13 cellular contexts compared by ENCODE assay signal in genomic region chr15:101407439-101407838, GRCh38.
DNase-seq lines count a peak whose midpoint lies in the region; ATAC-seq and TF ChIP-seq lines count a peak whose summit lies in the region.
"Had no signal": no experiment of that assay in that cellular context is flagged by ENCODE, and none has a peak within 500 bp of the region (broad histone marks: within the 10 kb centered on the region; RNA-seq: fewer than 3 reads in every experiment).

No MANE protein-coding gene starts in this region.

- TF ChIP-seq CTCF in sigmoid colon (IDR thresholded peaks at IDR 0.05), result no peak

- CTCF ChIA-PET in activated CD4-positive, alpha-beta T cell treated with anti-CD3 and anti-CD28 coated beads for 36 hours (lab: Charles Lee), result no interaction called here
- CTCF ChIA-PET in activated CD4-positive, alpha-beta T cell treated with anti-CD3 and anti-CD28 coated beads, Interleukin-2, amount 10 ng/mL, durations not matched to agents 7 days and 5 days (lab: Charles Lee), result interaction anchor here (1.2 kb wide), 1 partner anchor 12 kb away, joined by 3 read pairs; no protein-coding TSS in a partner anchor

- no peak overlapping the region for H3K27ac ChIP-seq in sigmoid colon
- H3K27ac ChIP-seq: 22Rv1, hepatocyte, thyroid gland had no signal

- no peak for TF ChIP-seq POLR2A in sigmoid colon (IDR thresholded peaks at IDR 0.05)

- intact Hi-C loops in activated CD4-positive, alpha-beta T cell treated with anti-CD3 and anti-CD28 coated beads for 36 hours (cut with DNase I, micrococcal nuclease), result no loop called here
- intact Hi-C loops in sigmoid colon (cut with DNase I), result no loop called here

- POLR2A ChIA-PET in activated CD4-positive, alpha-beta T cell treated with anti-CD3 and anti-CD28 coated beads for 36 hours (lab: Charles Lee), result no interaction called here
- POLR2A ChIA-PET in activated CD4-positive, alpha-beta T cell treated with anti-CD3 and anti-CD28 coated beads, Interleukin-2, amount 10 ng/mL, durations not matched to agents 7 days and 5 days (lab: Charles Lee), result no interaction called here

- H3K9me3 Mint-ChIP-seq in activated CD4-positive, alpha-beta T cell treated with anti-CD3 and anti-CD28 coated beads for 36 hours (ENCODE audit: low read depth), result no peaks in the 10 kb centered on the region
- H3K9me3 Mint-ChIP-seq in activated CD4-positive, alpha-beta T cell treated with anti-CD3 and anti-CD28 coated beads, Interleukin-2, amount 10 ng/mL, durations not matched to agents 7 days and 5 days, result no peaks in the 10 kb centered on the region
- no peaks in the 10 kb centered on the region for H3K9me3 Mint-ChIP-seq in stimulated activated naive B cell treated with anti-CD40 and anti-IgM and Interleukin-4, amounts not matched to agents 10 μg/mL and 1 μg/mL and 100 μg/mL, for 72 hours

- no peak overlapping the region for H3K27ac Mint-ChIP-seq in activated CD4-positive, alpha-beta T cell treated with anti-CD3 and anti-CD28 coated beads for 36 hours
- H3K27ac Mint-ChIP-seq in activated CD4-positive, alpha-beta T cell treated with anti-CD3 and anti-CD28 coated beads, Interleukin-2, amount 10 ng/mL, durations not matched to agents 7 days and 5 days, result no peak overlapping the region
- H3K27ac Mint-ChIP-seq in stimulated activated naive B cell treated with anti-CD40 and anti-IgM and Interleukin-4, amounts not matched to agents 10 μg/mL and 1 μg/mL and 100 μg/mL, for 72 hours, result peak overlapping the region; percentile 72

- WGBS in sigmoid colon, 2 donors, result 63 to 91% methylated on average over 5 of the region's 5 CpGs

- peaks cover 8% of the 10 kb centered on the region for H3K27me3 Mint-ChIP-seq in activated CD4-positive, alpha-beta T cell treated with anti-CD3 and anti-CD28 coated beads for 36 hours
- H3K27me3 Mint-ChIP-seq in activated CD4-positive, alpha-beta T cell treated with anti-CD3 and anti-CD28 coated beads, Interleukin-2, amount 10 ng/mL, durations not matched to agents 7 days and 5 days, result no peaks in the 10 kb centered on the region
- H3K27me3 Mint-ChIP-seq in stimulated activated naive B cell treated with anti-CD40 and anti-IgM and Interleukin-4, amounts not matched to agents 10 μg/mL and 1 μg/mL and 100 μg/mL, for 72 hours, result peaks cover 0 to 19% of the 10 kb centered on the region in 2 donors

- no peaks in the 10 kb centered on the region for H3K4me1 ChIP-seq in sigmoid colon
- H3K4me1 ChIP-seq: thyroid gland had no signal

- no peak overlapping the region for H3K4me3 ChIP-seq in sigmoid colon
- H3K4me3 ChIP-seq: hepatocyte, thyroid gland had no signal

- H3K27me3 ChIP-seq in sigmoid colon, result no peaks in the 10 kb centered on the region
- H3K27me3 ChIP-seq: hepatocyte, thyroid gland had no signal

- no peak for TF ChIP-seq EP300 in sigmoid colon (IDR thresholded peaks at IDR 0.05)

- H3K36me3 ChIP-seq in sigmoid colon, result no peaks in the 10 kb centered on the region
- H3K36me3 ChIP-seq: thyroid gland had no signal

- ATAC-seq in activated CD4-positive, alpha-beta T cell treated with anti-CD3 and anti-CD28 coated beads for 36 hours, result peak; percentile 64
- peak; percentile 98 for ATAC-seq in GM21619 (IDR thresholded peaks at IDR 0.05; ENCODE audit: unreplicated experiment)
- peak; percentile 98 for ATAC-seq in HG03196 (IDR thresholded peaks at IDR 0.05; ENCODE audit: unreplicated experiment)
- peak; percentile 100 for ATAC-seq in stimulated activated naive B cell treated with anti-CD40 and anti-IgM and Interleukin-4, amounts not matched to agents 10 μg/mL and 1 μg/mL and 100 μg/mL, for 72 hours (replicated peaks)

- H3K4me1 Mint-ChIP-seq in activated CD4-positive, alpha-beta T cell treated with anti-CD3 and anti-CD28 coated beads for 36 hours, result peaks cover 2% of the 10 kb centered on the region
- no peaks in the 10 kb centered on the region for H3K4me1 Mint-ChIP-seq in activated CD4-positive, alpha-beta T cell treated with anti-CD3 and anti-CD28 coated beads, Interleukin-2, amount 10 ng/mL, durations not matched to agents 7 days and 5 days
- H3K4me1 Mint-ChIP-seq in stimulated activated naive B cell treated with anti-CD40 and anti-IgM and Interleukin-4, amounts not matched to agents 10 μg/mL and 1 μg/mL and 100 μg/mL, for 72 hours, result peaks cover 28 to 72% of the 10 kb centered on the region in 2 donors

- no peak overlapping the region for H3K4me3 Mint-ChIP-seq in activated CD4-positive, alpha-beta T cell treated with anti-CD3 and anti-CD28 coated beads for 36 hours
- no peak overlapping the region for H3K4me3 Mint-ChIP-seq in activated CD4-positive, alpha-beta T cell treated with anti-CD3 and anti-CD28 coated beads, Interleukin-2, amount 10 ng/mL, durations not matched to agents 7 days and 5 days
- peak overlapping the region; percentile 7 to 17 for H3K4me3 Mint-ChIP-seq in stimulated activated naive B cell treated with anti-CD40 and anti-IgM and Interleukin-4, amounts not matched to agents 10 μg/mL and 1 μg/mL and 100 μg/mL, for 72 hours

- no peaks in the 10 kb centered on the region for H3K9me3 ChIP-seq in sigmoid colon
- H3K9me3 ChIP-seq: thyroid gland had no signal

- DNase-seq in activated CD4-positive, alpha-beta T cell treated with anti-CD3 and anti-CD28 coated beads for 36 hours, result peak; percentile 17
- DNase-seq in activated CD4-positive, alpha-beta T cell treated with anti-CD3 and anti-CD28 coated beads, Interleukin-2, amount 10 ng/mL, durations not matched to agents 7 days and 5 days, result no peak
- DNase-seq in stimulated activated naive B cell treated with anti-CD40 and anti-IgM and Interleukin-4, amounts not matched to agents 10 μg/mL and 1 μg/mL and 100 μg/mL, for 72 hours, result peak; percentile 71
- DNase-seq in NCI-H774 (lab: John Stamatoyannopoulos, UW), result no peak
- no peak for DNase-seq in DMS53 treated with DMSO at 0.1 percent for 48 hours (lab: John Stamatoyannopoulos, UW; ENCODE audit: unreplicated experiment)
- DNase-seq in sigmoid colon, result no peak
- DNase-seq: NCI-H510A treated with DMSO at 0.1 percent for 48 hours; stimulated activated CD4-positive, alpha-beta T cell treated with anti-CD3 and anti-CD28 coated beads, Interleukin-2, amount 100 ng/mL, for 24 hours; thyroid gland had no signal

- no peaks in the 10 kb centered on the region for H3K36me3 Mint-ChIP-seq in activated CD4-positive, alpha-beta T cell treated with anti-CD3 and anti-CD28 coated beads for 36 hours (ENCODE audit: low read depth)
- H3K36me3 Mint-ChIP-seq in activated CD4-positive, alpha-beta T cell treated with anti-CD3 and anti-CD28 coated beads, Interleukin-2, amount 10 ng/mL, durations not matched to agents 7 days and 5 days (ENCODE audit: low read depth), result no peaks in the 10 kb centered on the region
- no peaks in the 10 kb centered on the region for H3K36me3 Mint-ChIP-seq in stimulated activated naive B cell treated with anti-CD40 and anti-IgM and Interleukin-4, amounts not matched to agents 10 μg/mL and 1 μg/mL and 100 μg/mL, for 72 hours

Comparison
In these comparisons a context has a peak if more than half of its experiments do, and no peak if none do; other contexts are left out.
1. DNase-seq: peak in activated CD4-positive, alpha-beta T cell treated with anti-CD3 and anti-CD28 coated beads for 36 hours (single experiment) and stimulated activated naive B cell treated with anti-CD40 and anti-IgM and Interleukin-4, amounts not matched to agents 10 μg/mL and 1 μg/mL and 100 μg/mL, for 72 hours (single experiment); none in activated CD4-positive, alpha-beta T cell treated with anti-CD3 and anti-CD28 coated beads, Interleukin-2, amount 10 ng/mL, durations not matched to agents 7 days and 5 days (single experiment), NCI-H774 (single experiment), DMS53 treated with DMSO at 0.1 percent for 48 hours (single experiment) and sigmoid colon (single experiment).
2. H3K4me3 Mint-ChIP-seq: peak in stimulated activated naive B cell treated with anti-CD40 and anti-IgM and Interleukin-4, amounts not matched to agents 10 μg/mL and 1 μg/mL and 100 μg/mL, for 72 hours (2 of 2); none in activated CD4-positive, alpha-beta T cell treated with anti-CD3 and anti-CD28 coated beads for 36 hours (single experiment) and activated CD4-positive, alpha-beta T cell treated with anti-CD3 and anti-CD28 coated beads, Interleukin-2, amount 10 ng/mL, durations not matched to agents 7 days and 5 days (single experiment).
3. Peak in every context shown above with its lines, with median percentiles within 50 percentile points of each other: ATAC-seq.